Comparison of ENCODE assay signal across 1 cellular context in the genomic region with DNA sequence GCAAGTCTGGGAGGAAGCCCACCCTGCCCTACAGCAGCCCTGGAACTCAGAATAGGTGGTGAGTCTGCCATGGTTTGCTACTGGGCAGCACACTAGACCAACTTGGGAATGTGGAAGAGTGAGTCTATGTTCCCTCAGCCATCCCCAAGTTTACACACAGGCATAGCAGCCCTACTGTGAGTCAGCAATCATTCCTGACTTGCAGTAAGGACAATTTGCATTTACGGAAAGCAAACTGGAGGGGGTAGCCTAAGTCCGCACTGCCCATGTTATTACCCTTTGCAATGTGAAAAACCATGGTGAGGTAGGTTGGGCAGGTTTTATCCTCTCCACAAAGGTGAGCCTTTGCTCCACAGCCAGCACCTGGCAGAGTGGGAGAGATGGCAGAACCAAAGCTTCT.
TF ChIP-seq lines count a peak whose summit lies in the region.

No MANE protein-coding gene starts in this region.

TF ChIP-seq in H1, 55 proteins besides CTCF, POLR2A, EP300 and RAD21:
- TF ChIP-seq EGR1 (IDR thresholded peaks at IDR 0.05; ENCODE audit: borderline replicate concordance, low read depth, low read length) (no peak), TCF12 (IDR thresholded peaks at IDR 0.05; ENCODE audit: low read depth, low read length) (no peak), CHD1 (IDR thresholded peaks at IDR 0.05; ENCODE audit: low read depth, low read length) (no peak), NANOG (IDR thresholded peaks at IDR 0.05; ENCODE audit: insufficient read depth, low read depth, low read length, poor library complexity, severe bottlenecking) (no peak), ATF2 (IDR thresholded peaks at IDR 0.05; ENCODE audit: low read length) (no peak), SAP30 (IDR thresholded peaks at IDR 0.05; ENCODE audit: insufficient read depth, insufficient replicate concordance, low read length) (no peak), PHF8 (conservative IDR thresholded peaks at IDR 0.05; ENCODE audit: low read depth, low read length) (no peak), SP2 (IDR thresholded peaks at IDR 0.05; ENCODE audit: low read length) (no peak), YY1 (IDR thresholded peaks at IDR 0.05; ENCODE audit: low read depth, low read length) (no peak), ZNF274 (IDR thresholded peaks at IDR 0.05; ENCODE audit: borderline replicate concordance, extremely low read depth, low read length) (no peak), POU5F1 (IDR thresholded peaks at IDR 0.05; ENCODE audit: low read depth, low read length) (no peak), SP4 (IDR thresholded peaks at IDR 0.05; ENCODE audit: low read length) (no peak), NRF1 (IDR thresholded peaks at IDR 0.05; ENCODE audit: low read depth, low read length) (no peak), TAF7 (optimal IDR thresholded peaks at IDR 0.05; ENCODE audit: borderline replicate concordance, low read depth, low read length) (no peak), SRF (IDR thresholded peaks at IDR 0.05; ENCODE audit: low read depth, low read length) (no peak), SIN3A (conservative IDR thresholded peaks at IDR 0.05 in 1 of 2, IDR thresholded peaks at IDR 0.05 in 1 of 2; ENCODE audit: low read depth in 1 of 2, low read length in 2 of 2) (no peak), EZH2 (IDR thresholded peaks at IDR 0.05; ENCODE audit: low read depth, low read length, severe bottlenecking) (no peak), TEAD4 (IDR thresholded peaks at IDR 0.05; ENCODE audit: low read depth, low read length) (no peak), SP1 (IDR thresholded peaks at IDR 0.05; ENCODE audit: low read depth, low read length) (no peak), CBX8 (IDR thresholded peaks at IDR 0.05; ENCODE audit: borderline replicate concordance, low read depth, low read length) (no peak)
